1 cellular context compared by ENCODE assay signal in genomic region chr12:9115731-9116689, GRCh38.
TF ChIP-seq lines count a peak whose summit lies in the region.

Gene A2M, minus strand, starts transcription at chr12:9115919. Its CDS starts 70 bp downstream, at chr12:9115849.

TF ChIP-seq in HepG2, 621 proteins besides CTCF, POLR2A, EP300 and RAD21 (continued from another document and continues in another):
- peak; percentile 94 for TF ChIP-seq PRDM15 (CRISPR knock-in tag; IDR thresholded peaks at IDR 0.05)
- peak; percentile 99 for TF ChIP-seq POLR2G (IDR thresholded peaks at IDR 0.05; ENCODE audit: low read depth, low read length)
- peak; percentile 88 for TF ChIP-seq RFXANK (CRISPR knock-in tag; IDR thresholded peaks at IDR 0.05)
- TF ChIP-seq RERE (CRISPR knock-in tag; IDR thresholded peaks at IDR 0.05; ENCODE audit: low read depth), result peak; percentile 75
- peak; percentile 87 for TF ChIP-seq GATA4 (IDR thresholded peaks at IDR 0.05; ENCODE audit: borderline replicate concordance, low read depth)
- TF ChIP-seq ZBTB20 (CRISPR knock-in tag; IDR thresholded peaks at IDR 0.05; ENCODE audit: borderline replicate concordance, low read depth), result peak; percentile 80; the same call in 1 of the 2 replicates
- 0 out of 2 replicates have a peak, but pooled peaks have one; percentile 17 for TF ChIP-seq TEF (CRISPR knock-in tag; IDR thresholded peaks at IDR 0.05)
- peak; percentile 89; the same call in 1 of the 2 replicates for TF ChIP-seq HMGXB3 (CRISPR knock-in tag; IDR thresholded peaks at IDR 0.05; ENCODE audit: borderline replicate concordance)
- peak; percentile 99 for TF ChIP-seq SAP130 (CRISPR knock-in tag; IDR thresholded peaks at IDR 0.05; ENCODE audit: low read depth)
- peak; percentile 28; the same call in 1 of the 2 replicates for TF ChIP-seq CBX5 (CRISPR knock-in tag; IDR thresholded peaks at IDR 0.05; ENCODE audit: borderline replicate concordance)
- TF ChIP-seq PITX1 (CRISPR knock-in tag; IDR thresholded peaks at IDR 0.05), result peak; percentile 91
- peak; percentile 76 for TF ChIP-seq ZBTB26 (CRISPR knock-in tag; IDR thresholded peaks at IDR 0.05; ENCODE audit: borderline replicate concordance)
- TF ChIP-seq KMT2A (CRISPR knock-in tag; IDR thresholded peaks at IDR 0.05), result peak; percentile 44; the same call in 1 of the 2 replicates
- TF ChIP-seq ZNF567 (CRISPR knock-in tag; IDR thresholded peaks at IDR 0.05; ENCODE audit: borderline replicate concordance), result peak; percentile 51; the same call in 1 of the 2 replicates
- TF ChIP-seq EHMT2 (IDR thresholded peaks at IDR 0.05; ENCODE audit: borderline replicate concordance, low read depth, low read length), result no peak
- TF ChIP-seq ZNF687 (CRISPR knock-in tag; IDR thresholded peaks at IDR 0.05), result no peak
- peak; percentile 67 for TF ChIP-seq ATF2 (CRISPR knock-in tag; IDR thresholded peaks at IDR 0.05)
- TF ChIP-seq NPAS2 (CRISPR knock-in tag; IDR thresholded peaks at IDR 0.05; ENCODE audit: borderline replicate concordance), result no peak
- TF ChIP-seq YEATS2 (CRISPR knock-in tag; IDR thresholded peaks at IDR 0.05; ENCODE audit: borderline replicate concordance), result peak; percentile 59; the same call in 1 of the 2 replicates
- no peak for TF ChIP-seq CCAR2 (optimal IDR thresholded peaks at IDR 0.05; ENCODE audit: low read depth, low read length)
- peak; percentile 72; the same call in 1 of the 2 replicates for TF ChIP-seq ZNF441 (CRISPR knock-in tag; IDR thresholded peaks at IDR 0.05; ENCODE audit: borderline replicate concordance)
- peak; percentile 90; the same call in 1 of the 2 replicates for TF ChIP-seq ZNF878 (CRISPR knock-in tag; IDR thresholded peaks at IDR 0.05)
- TF ChIP-seq ATF3 (CRISPR knock-in tag; IDR thresholded peaks at IDR 0.05), result no peak
- TF ChIP-seq TBX2 (CRISPR knock-in tag; IDR thresholded peaks at IDR 0.05; ENCODE audit: borderline replicate concordance), result peak; percentile 94
- TF ChIP-seq SOX5 (CRISPR knock-in tag; IDR thresholded peaks at IDR 0.05; ENCODE audit: borderline replicate concordance), result peak; percentile 92
- TF ChIP-seq ZBTB43 (CRISPR knock-in tag; conservative IDR thresholded peaks at IDR 0.05), result no peak; the same call in 1 of the 2 replicates
